12 cellular contexts compared by ENCODE assay signal in the genomic region with DNA sequence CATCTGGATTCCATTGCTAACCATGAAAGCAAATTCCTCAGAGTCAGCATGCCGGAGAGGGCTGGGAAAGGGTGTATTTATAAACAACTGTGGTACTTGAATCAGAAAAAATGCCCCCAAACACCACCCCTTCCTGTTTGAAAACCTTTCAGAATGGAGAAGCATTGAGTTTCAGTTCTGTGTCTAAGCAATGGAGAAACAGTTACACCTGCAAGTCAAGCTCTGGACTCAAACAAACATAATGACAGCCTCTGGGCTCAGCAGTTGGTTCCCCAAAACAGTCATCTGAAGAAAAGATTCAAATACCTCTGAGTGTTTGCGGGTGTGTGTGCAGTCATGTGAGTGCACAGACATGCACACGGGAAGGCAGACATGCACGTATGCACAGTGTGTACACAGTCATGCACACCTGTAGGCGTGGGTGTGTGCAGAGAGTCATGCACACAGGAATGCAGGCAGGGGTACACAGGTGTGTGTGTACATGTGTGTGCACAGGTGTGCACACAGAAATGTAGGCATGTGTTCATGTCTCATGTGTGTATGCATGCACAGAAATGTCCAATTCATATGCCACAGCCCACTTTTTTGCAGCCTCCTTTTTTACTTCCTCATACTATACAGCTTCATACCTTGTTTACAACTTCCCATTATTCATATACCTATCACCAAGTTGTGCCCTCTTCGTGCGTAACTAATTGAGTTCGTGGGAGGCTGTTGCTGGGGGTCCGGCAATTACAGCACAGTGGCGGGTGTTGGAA.
A peak's percentile ranks its signal among the peaks of the same experiment; 100 is the strongest.
DNase-seq lines count a peak whose midpoint lies in the region; ATAC-seq, FAIRE-seq and TF ChIP-seq lines count a peak whose summit lies in the region.
"Had no signal": no experiment of that assay in that cellular context is flagged by ENCODE, and none has a peak within 500 bp of the region (broad histone marks: within the 10 kb centered on the region; RNA-seq: fewer than 3 reads in every experiment).

No MANE protein-coding gene starts in this region.

- peaks cover 0 to 11% of the 10 kb centered on the region in 2 donors for H3K9me3 ChIP-seq in right atrium auricular region
- H3K9me3 ChIP-seq: ascending aorta had no signal

- no peaks in the 10 kb centered on the region for H3K36me3 ChIP-seq in right atrium auricular region
- H3K36me3 ChIP-seq: ascending aorta, heart left ventricle, MG63 had no signal

- peak; percentile 18 for DNase-seq in Right ventricle myocardium superior
- no peak for DNase-seq in right atrium auricular region (ENCODE audit: low spot score)
- DNase-seq in NOMO-1 treated with DMSO at 0.1 percent for 48 hours (lab: John Stamatoyannopoulos, UW; ENCODE audit: unreplicated experiment): peak; percentile 54
- no peak for DNase-seq in activated CD4-positive, alpha-beta T cell treated with anti-CD3 and anti-CD28 coated beads for 4 hours
- DNase-seq in nucleus accumbens (lab: John Stamatoyannopoulos, UW): no peak
- no peak for DNase-seq in foreskin keratinocyte
- no peak for DNase-seq in RCC 7860 (ENCODE audit: low spot score)
- DNase-seq: MG63 had no signal

- no peaks in the 10 kb centered on the region for H3K27me3 ChIP-seq in right atrium auricular region
- H3K27me3 ChIP-seq in foreskin keratinocyte: peaks cover 2% of the 10 kb centered on the region
- H3K27me3 ChIP-seq: ascending aorta had no signal

- intact Hi-C loops in Right ventricle myocardium superior (cut with DNase I): no loop called here

- H3K4me1 ChIP-seq in right atrium auricular region (no peaks in the 10 kb centered on the region), foreskin keratinocyte (no peaks in the 10 kb centered on the region)
- H3K4me1 ChIP-seq: ascending aorta, heart left ventricle had no signal

- ATAC-seq in Right ventricle myocardium superior (ENCODE audit: poor library complexity) (no peak), HG02870 (IDR thresholded peaks at IDR 0.05; ENCODE audit: unreplicated experiment) (peak; percentile 78), foreskin keratinocyte (no peak)
- ATAC-seq: heart left ventricle had no signal

- H3K27ac ChIP-seq in right atrium auricular region (no peak overlapping the region), foreskin keratinocyte (no peak overlapping the region)
- H3K27ac ChIP-seq: ascending aorta, heart left ventricle had no signal

- TF ChIP-seq CTCF in right atrium auricular region (IDR thresholded peaks at IDR 0.05) (no peak), foreskin keratinocyte (conservative IDR thresholded peaks at IDR 0.05) (no peak)

- H3K4me3 ChIP-seq in right atrium auricular region: no peak overlapping the region
- H3K4me3 ChIP-seq: ascending aorta, heart left ventricle, MG63 had no signal

- FAIRE-seq in RCC 7860 (lab: Jason Lieb, UNC): no peak
- FAIRE-seq: A204.1 had no signal

Comparison
In these comparisons a context has a peak if more than half of its experiments do, and no peak if none do; other contexts are left out.
1. DNase-seq: peak in Right ventricle myocardium superior (single experiment) and NOMO-1 treated with DMSO at 0.1 percent for 48 hours (single experiment); none in right atrium auricular region (single experiment), activated CD4-positive, alpha-beta T cell treated with anti-CD3 and anti-CD28 coated beads for 4 hours (0 of 2), nucleus accumbens (0 of 56), foreskin keratinocyte (0 of 2) and RCC 7860 (single experiment).